In the genomic region with DNA sequence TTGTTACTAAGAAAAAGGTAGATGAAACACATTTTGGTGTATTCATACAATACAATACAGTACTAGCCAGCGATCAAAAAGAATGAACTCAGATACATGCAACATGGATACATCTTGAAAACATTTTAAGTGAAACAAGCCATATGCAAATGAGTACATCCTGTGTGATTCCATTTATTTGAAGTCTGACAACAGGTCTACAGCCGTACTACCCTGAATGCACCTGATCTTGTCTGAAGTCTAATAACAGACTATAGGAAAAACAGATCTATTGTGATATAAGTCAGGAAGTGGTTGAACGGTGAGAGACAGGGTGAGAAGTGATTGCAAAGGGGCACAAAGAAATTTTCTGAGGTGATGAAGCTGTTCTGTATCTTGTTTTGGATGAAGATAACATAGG, we compare ENCODE assay signal across 7 cellular contexts.
DNase-seq lines count a peak whose midpoint lies in the region; ATAC-seq and TF ChIP-seq lines count a peak whose summit lies in the region.
"Not testable (repeated sequence)": the region's sequence is repeated elsewhere in the genome, so short reads cannot be mapped to it uniquely, and the experiment has no call there.

No MANE protein-coding gene starts in this region.

- peak; percentile 24 for ATAC-seq in GM21447 (IDR thresholded peaks at IDR 0.05; ENCODE audit: unreplicated experiment)
- ATAC-seq in activated CD4-positive, alpha-beta T cell treated with anti-CD3 and anti-CD28 coated beads for 36 hours = peak; percentile 12
- ATAC-seq in effector memory CD8-positive, alpha-beta T cell (replicated peaks) = peak; percentile 80
- peak; percentile 8 for ATAC-seq in stimulated activated naive CD8-positive, alpha-beta T cell treated with anti-CD3 and anti-CD28 coated beads, Interleukin-15, Interleukin-2, amounts not matched to agents 100 U/mL and 50 U/mL, for 24 hours

- H3K36me3 Mint-ChIP-seq in CD8-positive, alpha-beta memory T cell; activated CD4-positive, alpha-beta T cell treated with anti-CD3 and anti-CD28 coated beads for 36 hours (ENCODE audit: low read depth); activated naive CD4-positive, alpha-beta T cell treated with anti-CD3 and anti-CD28 coated beads for 36 hours (ENCODE audit: low read depth); effector memory CD8-positive, alpha-beta T cell (ENCODE audit: insufficient read depth): not testable (repeated sequence)

- H3K27ac Mint-ChIP-seq in CD8-positive, alpha-beta memory T cell = peak overlapping the region in 2 of 8 donors; percentile 47 to 51
- not testable (repeated sequence) for H3K27ac Mint-ChIP-seq in activated CD4-positive, alpha-beta T cell treated with anti-CD3 and anti-CD28 coated beads for 36 hours; activated naive CD4-positive, alpha-beta T cell treated with anti-CD3 and anti-CD28 coated beads for 36 hours; effector memory CD8-positive, alpha-beta T cell

- H3K4me1 ChIP-seq in CD8-positive, alpha-beta memory T cell (ENCODE audit: insufficient read depth, low read length); Peyer's patch: not testable (repeated sequence)

- intact Hi-C loops in activated CD4-positive, alpha-beta T cell treated with anti-CD3 and anti-CD28 coated beads for 36 hours (cut with DNase I, micrococcal nuclease); activated naive CD4-positive, alpha-beta T cell treated with anti-CD3 and anti-CD28 coated beads for 36 hours (cut with micrococcal nuclease): not testable (repeated sequence)

- H3K4me3 Mint-ChIP-seq in CD8-positive, alpha-beta memory T cell = peak overlapping the region in 3 of 7 donors; percentile 13 to 55 (median 19)
- not testable (repeated sequence) for H3K4me3 Mint-ChIP-seq in activated CD4-positive, alpha-beta T cell treated with anti-CD3 and anti-CD28 coated beads for 36 hours; activated naive CD4-positive, alpha-beta T cell treated with anti-CD3 and anti-CD28 coated beads for 36 hours; effector memory CD8-positive, alpha-beta T cell

- not testable (repeated sequence) for H3K4me3 ChIP-seq in CD8-positive, alpha-beta memory T cell (ENCODE audit: low read length); Peyer's patch

- not testable (repeated sequence) for H3K27ac ChIP-seq in CD8-positive, alpha-beta memory T cell (ENCODE audit: low read depth, low read length); Peyer's patch

- not testable (repeated sequence) for H3K36me3 ChIP-seq in CD8-positive, alpha-beta memory T cell (ENCODE audit: insufficient read depth, low read length); Peyer's patch

- not testable (repeated sequence) for H3K27me3 Mint-ChIP-seq in CD8-positive, alpha-beta memory T cell; activated CD4-positive, alpha-beta T cell treated with anti-CD3 and anti-CD28 coated beads for 36 hours; activated naive CD4-positive, alpha-beta T cell treated with anti-CD3 and anti-CD28 coated beads for 36 hours (ENCODE audit: low read depth); effector memory CD8-positive, alpha-beta T cell

- TF ChIP-seq POLR2A in Peyer's patch (IDR thresholded peaks at IDR 0.05) = not testable (repeated sequence)

- POLR2A ChIA-PET in CD8-positive, alpha-beta memory T cell (lab: Charles Lee); activated CD4-positive, alpha-beta T cell treated with anti-CD3 and anti-CD28 coated beads for 36 hours (lab: Charles Lee): not testable (repeated sequence)

- not testable (repeated sequence) for H3K27me3 ChIP-seq in CD8-positive, alpha-beta memory T cell (ENCODE audit: insufficient read depth, low read length, poor library complexity, severe bottlenecking); Peyer's patch

- H3K9me3 ChIP-seq in CD8-positive, alpha-beta memory T cell (ENCODE audit: low read length); Peyer's patch: not testable (repeated sequence)

- TF ChIP-seq CTCF in Peyer's patch (IDR thresholded peaks at IDR 0.05) = not testable (repeated sequence)

- not testable (repeated sequence) for H3K9me3 Mint-ChIP-seq in CD8-positive, alpha-beta memory T cell; activated CD4-positive, alpha-beta T cell treated with anti-CD3 and anti-CD28 coated beads for 36 hours (ENCODE audit: low read depth); activated naive CD4-positive, alpha-beta T cell treated with anti-CD3 and anti-CD28 coated beads for 36 hours; effector memory CD8-positive, alpha-beta T cell

- peak in 4 of 5 donors; percentile 1 to 69 (median 50) for DNase-seq in CD8-positive, alpha-beta memory T cell
- peak in 2 of 3 donors; percentile 25 to 30 for DNase-seq in Peyer's patch
- not testable (repeated sequence) for DNase-seq in activated CD4-positive, alpha-beta T cell treated with anti-CD3 and anti-CD28 coated beads for 36 hours; effector memory CD8-positive, alpha-beta T cell; stimulated activated naive CD8-positive, alpha-beta T cell treated with anti-CD3 and anti-CD28 coated beads, Interleukin-15, Interleukin-2, amounts not matched to agents 100 U/mL and 50 U/mL, for 24 hours
- peak; percentile 27 for DNase-seq in activated naive CD4-positive, alpha-beta T cell treated with anti-CD3 and anti-CD28 coated beads for 36 hours

- H3K4me1 Mint-ChIP-seq in CD8-positive, alpha-beta memory T cell; activated CD4-positive, alpha-beta T cell treated with anti-CD3 and anti-CD28 coated beads for 36 hours; activated naive CD4-positive, alpha-beta T cell treated with anti-CD3 and anti-CD28 coated beads for 36 hours (ENCODE audit: low read depth); effector memory CD8-positive, alpha-beta T cell (ENCODE audit: low read depth in 2 of 2): not testable (repeated sequence)

- CTCF ChIA-PET in CD8-positive, alpha-beta memory T cell (lab: Charles Lee); activated CD4-positive, alpha-beta T cell treated with anti-CD3 and anti-CD28 coated beads for 36 hours (lab: Charles Lee); activated naive CD4-positive, alpha-beta T cell treated with anti-CD3 and anti-CD28 coated beads for 36 hours (lab: Charles Lee): not testable (repeated sequence)

Comparison
In these comparisons a context has a peak if more than half of its experiments do, and no peak if none do; other contexts are left out.
1. ATAC-seq: peak in every context shown above with its lines; median percentile 80 in effector memory CD8-positive, alpha-beta T cell; 24 in GM21447; 12 in activated CD4-positive, alpha-beta T cell treated with anti-CD3 and anti-CD28 coated beads for 36 hours; 8 in stimulated activated naive CD8-positive, alpha-beta T cell treated with anti-CD3 and anti-CD28 coated beads, Interleukin-15, Interleukin-2, amounts not matched to agents 100 U/mL and 50 U/mL, for 24 hours.